ENCODE assay signal across 1 cellular context in genomic region chrX:1686642-1687041, GRCh38.
TF ChIP-seq lines count a peak whose summit lies in the region.

No MANE protein-coding gene starts in this region.

TF ChIP-seq in SK-N-SH, 30 proteins besides CTCF, POLR2A, EP300 and RAD21 (continued from another document):
- TF ChIP-seq, protein P1, sequence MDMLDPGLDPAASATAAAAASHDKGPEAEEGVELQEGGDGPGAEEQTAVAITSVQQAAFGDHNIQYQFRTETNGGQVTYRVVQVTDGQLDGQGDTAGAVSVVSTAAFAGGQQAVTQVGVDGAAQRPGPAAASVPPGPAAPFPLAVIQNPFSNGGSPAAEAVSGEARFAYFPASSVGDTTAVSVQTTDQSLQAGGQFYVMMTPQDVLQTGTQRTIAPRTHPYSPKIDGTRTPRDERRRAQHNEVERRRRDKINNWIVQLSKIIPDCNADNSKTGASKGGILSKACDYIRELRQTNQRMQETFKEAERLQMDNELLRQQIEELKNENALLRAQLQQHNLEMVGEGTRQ (IDR thresholded peaks at IDR 0.05; ENCODE audit: borderline replicate concordance, low read depth, low read length) = no peak
- peak; percentile 68; the same call in 1 of the 2 replicates for TF ChIP-seq JUND (IDR thresholded peaks at IDR 0.05)
